In genomic region chr9:106678273-106678672, GRCh38 we compare ENCODE assay signal across 1 cellular context.
TF ChIP-seq lines count a peak whose summit lies in the region.

No MANE protein-coding gene starts in this region.

TF ChIP-seq in H1, 55 proteins besides CTCF, POLR2A, EP300 and RAD21:
- TF ChIP-seq SRF (IDR thresholded peaks at IDR 0.05; ENCODE audit: low read depth, low read length) (no peak), RXRA (IDR thresholded peaks at IDR 0.05; ENCODE audit: insufficient read depth, low read depth, low read length) (no peak), YY1 (IDR thresholded peaks at IDR 0.05; ENCODE audit: low read depth, low read length) (no peak), RNF2 (IDR thresholded peaks at IDR 0.05; ENCODE audit: borderline replicate concordance, low read depth, low read length, missing control alignments, poor library complexity, severe bottlenecking) (no peak), ATF3 (IDR thresholded peaks at IDR 0.05; ENCODE audit: insufficient read depth, low read depth, low read length) (no peak), JUND (IDR thresholded peaks at IDR 0.05; ENCODE audit: low read length) (no peak), CREB1 (IDR thresholded peaks at IDR 0.05) (no peak)
TF ChIP-seq in H1: peak in this region for 0.
